Comparison of ENCODE assay signal across 1 cellular context in the genomic region with DNA sequence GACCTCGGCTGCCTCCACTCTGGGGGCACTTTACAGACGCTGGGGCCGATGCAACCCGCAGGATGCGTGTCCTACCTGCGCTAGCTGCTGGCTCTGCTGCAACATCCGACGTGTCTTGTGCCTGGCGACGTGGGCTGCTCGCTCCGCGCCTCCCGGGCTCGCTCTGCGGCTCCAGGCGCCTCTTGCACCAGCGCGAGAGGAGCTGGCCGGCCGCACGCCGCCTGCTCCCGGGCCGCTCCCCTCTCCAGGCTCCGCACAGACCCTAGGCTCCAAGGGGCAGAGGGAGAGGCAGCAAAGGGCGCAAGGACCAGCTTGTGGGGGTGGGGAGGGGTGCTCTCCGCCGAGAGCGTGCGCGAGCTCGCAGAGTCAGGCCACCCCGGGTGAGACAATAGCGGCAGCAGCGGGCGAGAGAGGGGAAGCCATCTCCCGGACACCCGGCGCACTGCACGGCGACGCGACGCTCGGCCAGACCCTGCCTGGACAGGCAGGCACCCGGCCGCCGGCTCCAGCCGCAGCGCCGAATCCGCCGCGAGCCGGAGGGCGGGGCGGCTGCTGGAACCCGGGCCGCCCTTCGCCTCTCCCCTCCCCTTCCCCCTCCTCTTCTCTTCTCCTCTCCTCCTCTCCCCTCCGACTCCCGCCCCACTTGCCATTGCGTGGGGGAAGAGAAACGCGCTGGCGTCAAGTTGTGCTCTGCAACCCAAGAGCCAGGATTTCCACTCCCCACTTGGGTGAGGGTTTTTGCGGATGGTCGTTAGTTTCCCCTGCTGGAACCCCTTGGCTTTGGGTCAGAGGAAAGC.
A peak's percentile ranks its signal among the peaks of the same experiment; 100 is the strongest.
TF ChIP-seq lines count a peak whose summit lies in the region.

TSS of gene PIK3C2B (minus strand) at position 525 of the 797 bp plus-strand sequence. CDS start 25,003 bp downstream, outside the sequence.

TF ChIP-seq in K562, 482 proteins besides CTCF, POLR2A, EP300 and RAD21 (continued from another document and continues in another):
- TF ChIP-seq, protein P1, sequence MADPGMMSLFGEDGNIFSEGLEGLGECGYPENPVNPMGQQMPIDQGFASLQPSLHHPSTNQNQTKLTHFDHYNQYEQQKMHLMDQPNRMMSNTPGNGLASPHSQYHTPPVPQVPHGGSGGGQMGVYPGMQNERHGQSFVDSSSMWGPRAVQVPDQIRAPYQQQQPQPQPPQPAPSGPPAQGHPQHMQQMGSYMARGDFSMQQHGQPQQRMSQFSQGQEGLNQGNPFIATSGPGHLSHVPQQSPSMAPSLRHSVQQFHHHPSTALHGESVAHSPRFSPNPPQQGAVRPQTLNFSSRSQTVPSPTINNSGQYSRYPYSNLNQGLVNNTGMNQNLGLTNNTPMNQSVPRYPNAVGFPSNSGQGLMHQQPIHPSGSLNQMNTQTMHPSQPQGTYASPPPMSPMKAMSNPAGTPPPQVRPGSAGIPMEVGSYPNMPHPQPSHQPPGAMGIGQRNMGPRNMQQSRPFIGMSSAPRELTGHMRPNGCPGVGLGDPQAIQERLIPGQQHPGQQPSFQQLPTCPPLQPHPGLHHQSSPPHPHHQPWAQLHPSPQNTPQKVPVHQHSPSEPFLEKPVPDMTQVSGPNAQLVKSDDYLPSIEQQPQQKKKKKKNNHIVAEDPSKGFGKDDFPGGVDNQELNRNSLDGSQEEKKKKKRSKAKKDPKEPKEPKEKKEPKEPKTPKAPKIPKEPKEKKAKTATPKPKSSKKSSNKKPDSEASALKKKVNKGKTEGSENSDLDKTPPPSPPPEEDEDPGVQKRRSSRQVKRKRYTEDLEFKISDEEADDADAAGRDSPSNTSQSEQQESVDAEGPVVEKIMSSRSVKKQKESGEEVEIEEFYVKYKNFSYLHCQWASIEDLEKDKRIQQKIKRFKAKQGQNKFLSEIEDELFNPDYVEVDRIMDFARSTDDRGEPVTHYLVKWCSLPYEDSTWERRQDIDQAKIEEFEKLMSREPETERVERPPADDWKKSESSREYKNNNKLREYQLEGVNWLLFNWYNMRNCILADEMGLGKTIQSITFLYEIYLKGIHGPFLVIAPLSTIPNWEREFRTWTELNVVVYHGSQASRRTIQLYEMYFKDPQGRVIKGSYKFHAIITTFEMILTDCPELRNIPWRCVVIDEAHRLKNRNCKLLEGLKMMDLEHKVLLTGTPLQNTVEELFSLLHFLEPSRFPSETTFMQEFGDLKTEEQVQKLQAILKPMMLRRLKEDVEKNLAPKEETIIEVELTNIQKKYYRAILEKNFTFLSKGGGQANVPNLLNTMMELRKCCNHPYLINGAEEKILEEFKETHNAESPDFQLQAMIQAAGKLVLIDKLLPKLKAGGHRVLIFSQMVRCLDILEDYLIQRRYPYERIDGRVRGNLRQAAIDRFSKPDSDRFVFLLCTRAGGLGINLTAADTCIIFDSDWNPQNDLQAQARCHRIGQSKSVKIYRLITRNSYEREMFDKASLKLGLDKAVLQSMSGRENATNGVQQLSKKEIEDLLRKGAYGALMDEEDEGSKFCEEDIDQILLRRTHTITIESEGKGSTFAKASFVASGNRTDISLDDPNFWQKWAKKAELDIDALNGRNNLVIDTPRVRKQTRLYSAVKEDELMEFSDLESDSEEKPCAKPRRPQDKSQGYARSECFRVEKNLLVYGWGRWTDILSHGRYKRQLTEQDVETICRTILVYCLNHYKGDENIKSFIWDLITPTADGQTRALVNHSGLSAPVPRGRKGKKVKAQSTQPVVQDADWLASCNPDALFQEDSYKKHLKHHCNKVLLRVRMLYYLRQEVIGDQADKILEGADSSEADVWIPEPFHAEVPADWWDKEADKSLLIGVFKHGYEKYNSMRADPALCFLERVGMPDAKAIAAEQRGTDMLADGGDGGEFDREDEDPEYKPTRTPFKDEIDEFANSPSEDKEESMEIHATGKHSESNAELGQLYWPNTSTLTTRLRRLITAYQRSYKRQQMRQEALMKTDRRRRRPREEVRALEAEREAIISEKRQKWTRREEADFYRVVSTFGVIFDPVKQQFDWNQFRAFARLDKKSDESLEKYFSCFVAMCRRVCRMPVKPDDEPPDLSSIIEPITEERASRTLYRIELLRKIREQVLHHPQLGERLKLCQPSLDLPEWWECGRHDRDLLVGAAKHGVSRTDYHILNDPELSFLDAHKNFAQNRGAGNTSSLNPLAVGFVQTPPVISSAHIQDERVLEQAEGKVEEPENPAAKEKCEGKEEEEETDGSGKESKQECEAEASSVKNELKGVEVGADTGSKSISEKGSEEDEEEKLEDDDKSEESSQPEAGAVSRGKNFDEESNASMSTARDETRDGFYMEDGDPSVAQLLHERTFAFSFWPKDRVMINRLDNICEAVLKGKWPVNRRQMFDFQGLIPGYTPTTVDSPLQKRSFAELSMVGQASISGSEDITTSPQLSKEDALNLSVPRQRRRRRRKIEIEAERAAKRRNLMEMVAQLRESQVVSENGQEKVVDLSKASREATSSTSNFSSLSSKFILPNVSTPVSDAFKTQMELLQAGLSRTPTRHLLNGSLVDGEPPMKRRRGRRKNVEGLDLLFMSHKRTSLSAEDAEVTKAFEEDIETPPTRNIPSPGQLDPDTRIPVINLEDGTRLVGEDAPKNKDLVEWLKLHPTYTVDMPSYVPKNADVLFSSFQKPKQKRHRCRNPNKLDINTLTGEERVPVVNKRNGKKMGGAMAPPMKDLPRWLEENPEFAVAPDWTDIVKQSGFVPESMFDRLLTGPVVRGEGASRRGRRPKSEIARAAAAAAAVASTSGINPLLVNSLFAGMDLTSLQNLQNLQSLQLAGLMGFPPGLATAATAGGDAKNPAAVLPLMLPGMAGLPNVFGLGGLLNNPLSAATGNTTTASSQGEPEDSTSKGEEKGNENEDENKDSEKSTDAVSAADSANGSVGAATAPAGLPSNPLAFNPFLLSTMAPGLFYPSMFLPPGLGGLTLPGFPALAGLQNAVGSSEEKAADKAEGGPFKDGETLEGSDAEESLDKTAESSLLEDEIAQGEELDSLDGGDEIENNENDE (IDR thresholded peaks at IDR 0.05; ENCODE audit: low read depth, low read length): no peak
- no peak for TF ChIP-seq TRIM28 (IDR thresholded peaks at IDR 0.05)
- no peak for TF ChIP-seq TFAM (CRISPR knock-in tag; conservative IDR thresholded peaks at IDR 0.05)
- no peak for TF ChIP-seq HINFP (tag; conservative IDR thresholded peaks at IDR 0.05; ENCODE audit: low read depth)
- TF ChIP-seq, protein P2, sequence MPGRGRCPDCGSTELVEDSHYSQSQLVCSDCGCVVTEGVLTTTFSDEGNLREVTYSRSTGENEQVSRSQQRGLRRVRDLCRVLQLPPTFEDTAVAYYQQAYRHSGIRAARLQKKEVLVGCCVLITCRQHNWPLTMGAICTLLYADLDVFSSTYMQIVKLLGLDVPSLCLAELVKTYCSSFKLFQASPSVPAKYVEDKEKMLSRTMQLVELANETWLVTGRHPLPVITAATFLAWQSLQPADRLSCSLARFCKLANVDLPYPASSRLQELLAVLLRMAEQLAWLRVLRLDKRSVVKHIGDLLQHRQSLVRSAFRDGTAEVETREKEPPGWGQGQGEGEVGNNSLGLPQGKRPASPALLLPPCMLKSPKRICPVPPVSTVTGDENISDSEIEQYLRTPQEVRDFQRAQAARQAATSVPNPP (IDR thresholded peaks at IDR 0.05; ENCODE audit: borderline replicate concordance, insufficient read depth, insufficient read length): no peak
- no peak for TF ChIP-seq RBM39 (optimal IDR thresholded peaks at IDR 0.05; ENCODE audit: low read depth, low read length)
- no peak for TF ChIP-seq EZH2 (IDR thresholded peaks at IDR 0.05; ENCODE audit: borderline replicate concordance, low read depth, low read length)
- TF ChIP-seq RUNX1 (IDR thresholded peaks at IDR 0.05; ENCODE audit: low read depth): no peak
- peak; percentile 85 to 88 for TF ChIP-seq NRF1 (conservative IDR thresholded peaks at IDR 0.05 in 1 of 2, IDR thresholded peaks at IDR 0.05 in 1 of 2)
- 0 out of 2 replicates have a peak, but pooled peaks have one; percentile 48 for TF ChIP-seq E2F3 (CRISPR knock-in tag; IDR thresholded peaks at IDR 0.05)
- TF ChIP-seq PCBP1 (IDR thresholded peaks at IDR 0.05; ENCODE audit: low read depth, low read length, poor library complexity, severe bottlenecking): peak; percentile 99
- TF ChIP-seq FIP1L1 (IDR thresholded peaks at IDR 0.05; ENCODE audit: low read depth, low read length, poor library complexity, severe bottlenecking): peak; percentile 36
- TF ChIP-seq PURB (CRISPR knock-in tag; IDR thresholded peaks at IDR 0.05; ENCODE audit: low read depth): no peak
- TF ChIP-seq DACH1 (IDR thresholded peaks at IDR 0.05; ENCODE audit: partially characterized antibody): no peak
- no peak for TF ChIP-seq BRD4 (IDR thresholded peaks at IDR 0.05)
- TF ChIP-seq, protein P3, sequence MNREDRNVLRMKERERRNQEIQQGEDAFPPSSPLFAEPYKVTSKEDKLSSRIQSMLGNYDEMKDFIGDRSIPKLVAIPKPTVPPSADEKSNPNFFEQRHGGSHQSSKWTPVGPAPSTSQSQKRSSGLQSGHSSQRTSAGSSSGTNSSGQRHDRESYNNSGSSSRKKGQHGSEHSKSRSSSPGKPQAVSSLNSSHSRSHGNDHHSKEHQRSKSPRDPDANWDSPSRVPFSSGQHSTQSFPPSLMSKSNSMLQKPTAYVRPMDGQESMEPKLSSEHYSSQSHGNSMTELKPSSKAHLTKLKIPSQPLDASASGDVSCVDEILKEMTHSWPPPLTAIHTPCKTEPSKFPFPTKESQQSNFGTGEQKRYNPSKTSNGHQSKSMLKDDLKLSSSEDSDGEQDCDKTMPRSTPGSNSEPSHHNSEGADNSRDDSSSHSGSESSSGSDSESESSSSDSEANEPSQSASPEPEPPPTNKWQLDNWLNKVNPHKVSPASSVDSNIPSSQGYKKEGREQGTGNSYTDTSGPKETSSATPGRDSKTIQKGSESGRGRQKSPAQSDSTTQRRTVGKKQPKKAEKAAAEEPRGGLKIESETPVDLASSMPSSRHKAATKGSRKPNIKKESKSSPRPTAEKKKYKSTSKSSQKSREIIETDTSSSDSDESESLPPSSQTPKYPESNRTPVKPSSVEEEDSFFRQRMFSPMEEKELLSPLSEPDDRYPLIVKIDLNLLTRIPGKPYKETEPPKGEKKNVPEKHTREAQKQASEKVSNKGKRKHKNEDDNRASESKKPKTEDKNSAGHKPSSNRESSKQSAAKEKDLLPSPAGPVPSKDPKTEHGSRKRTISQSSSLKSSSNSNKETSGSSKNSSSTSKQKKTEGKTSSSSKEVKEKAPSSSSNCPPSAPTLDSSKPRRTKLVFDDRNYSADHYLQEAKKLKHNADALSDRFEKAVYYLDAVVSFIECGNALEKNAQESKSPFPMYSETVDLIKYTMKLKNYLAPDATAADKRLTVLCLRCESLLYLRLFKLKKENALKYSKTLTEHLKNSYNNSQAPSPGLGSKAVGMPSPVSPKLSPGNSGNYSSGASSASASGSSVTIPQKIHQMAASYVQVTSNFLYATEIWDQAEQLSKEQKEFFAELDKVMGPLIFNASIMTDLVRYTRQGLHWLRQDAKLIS (CRISPR knock-in tag; IDR thresholded peaks at IDR 0.05): peak; percentile 84
- TF ChIP-seq NCOA4 (IDR thresholded peaks at IDR 0.05; ENCODE audit: partially characterized antibody): no peak
- TF ChIP-seq SIN3B (IDR thresholded peaks at IDR 0.05; ENCODE audit: low read depth): peak; percentile 50; the same call in 1 of the 2 replicates
- peak; percentile 72 for TF ChIP-seq RBFOX2 (IDR thresholded peaks at IDR 0.05; ENCODE audit: low read depth, low read length)
- TF ChIP-seq DPF2 (IDR thresholded peaks at IDR 0.05): 0 out of 2 replicates have a peak, but pooled peaks have one; percentile 1
- peak; percentile 59 for TF ChIP-seq ZFX (CRISPR knock-in tag; IDR thresholded peaks at IDR 0.05)
- TF ChIP-seq, protein P4, sequence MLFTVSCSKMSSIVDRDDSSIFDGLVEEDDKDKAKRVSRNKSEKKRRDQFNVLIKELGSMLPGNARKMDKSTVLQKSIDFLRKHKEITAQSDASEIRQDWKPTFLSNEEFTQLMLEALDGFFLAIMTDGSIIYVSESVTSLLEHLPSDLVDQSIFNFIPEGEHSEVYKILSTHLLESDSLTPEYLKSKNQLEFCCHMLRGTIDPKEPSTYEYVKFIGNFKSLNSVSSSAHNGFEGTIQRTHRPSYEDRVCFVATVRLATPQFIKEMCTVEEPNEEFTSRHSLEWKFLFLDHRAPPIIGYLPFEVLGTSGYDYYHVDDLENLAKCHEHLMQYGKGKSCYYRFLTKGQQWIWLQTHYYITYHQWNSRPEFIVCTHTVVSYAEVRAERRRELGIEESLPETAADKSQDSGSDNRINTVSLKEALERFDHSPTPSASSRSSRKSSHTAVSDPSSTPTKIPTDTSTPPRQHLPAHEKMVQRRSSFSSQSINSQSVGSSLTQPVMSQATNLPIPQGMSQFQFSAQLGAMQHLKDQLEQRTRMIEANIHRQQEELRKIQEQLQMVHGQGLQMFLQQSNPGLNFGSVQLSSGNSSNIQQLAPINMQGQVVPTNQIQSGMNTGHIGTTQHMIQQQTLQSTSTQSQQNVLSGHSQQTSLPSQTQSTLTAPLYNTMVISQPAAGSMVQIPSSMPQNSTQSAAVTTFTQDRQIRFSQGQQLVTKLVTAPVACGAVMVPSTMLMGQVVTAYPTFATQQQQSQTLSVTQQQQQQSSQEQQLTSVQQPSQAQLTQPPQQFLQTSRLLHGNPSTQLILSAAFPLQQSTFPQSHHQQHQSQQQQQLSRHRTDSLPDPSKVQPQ (CRISPR knock-in tag; IDR thresholded peaks at IDR 0.05; ENCODE audit: borderline replicate concordance): no peak
- peak; percentile 79 for TF ChIP-seq PHF20 (IDR thresholded peaks at IDR 0.05; ENCODE audit: partially characterized antibody)
- no peak for TF ChIP-seq BACH1 (tag; IDR thresholded peaks at IDR 0.05)
- no peak for TF ChIP-seq ZNF133 (CRISPR knock-in tag; IDR thresholded peaks at IDR 0.05)
- no peak for TF ChIP-seq ZNF561 (CRISPR knock-in tag; conservative IDR thresholded peaks at IDR 0.05)
- no peak for TF ChIP-seq ZNF316 (IDR thresholded peaks at IDR 0.05)
- no peak for TF ChIP-seq PPARD (CRISPR knock-in tag; IDR thresholded peaks at IDR 0.05)
- no peak for TF ChIP-seq XRCC5 (IDR thresholded peaks at IDR 0.05; ENCODE audit: low read depth, low read length)
- TF ChIP-seq NR1H2 (CRISPR knock-in tag; IDR thresholded peaks at IDR 0.05): no peak
- peak; percentile 73; the same call in 1 of the 2 replicates for TF ChIP-seq ZNF511 (CRISPR knock-in tag; IDR thresholded peaks at IDR 0.05)
- TF ChIP-seq PTTG1 (tag; IDR thresholded peaks at IDR 0.05; ENCODE audit: low read depth): no peak
- TF ChIP-seq MAFG (tag; conservative IDR thresholded peaks at IDR 0.05): no peak
